ENCODE assay signal across 8 cellular contexts in the genomic region with DNA sequence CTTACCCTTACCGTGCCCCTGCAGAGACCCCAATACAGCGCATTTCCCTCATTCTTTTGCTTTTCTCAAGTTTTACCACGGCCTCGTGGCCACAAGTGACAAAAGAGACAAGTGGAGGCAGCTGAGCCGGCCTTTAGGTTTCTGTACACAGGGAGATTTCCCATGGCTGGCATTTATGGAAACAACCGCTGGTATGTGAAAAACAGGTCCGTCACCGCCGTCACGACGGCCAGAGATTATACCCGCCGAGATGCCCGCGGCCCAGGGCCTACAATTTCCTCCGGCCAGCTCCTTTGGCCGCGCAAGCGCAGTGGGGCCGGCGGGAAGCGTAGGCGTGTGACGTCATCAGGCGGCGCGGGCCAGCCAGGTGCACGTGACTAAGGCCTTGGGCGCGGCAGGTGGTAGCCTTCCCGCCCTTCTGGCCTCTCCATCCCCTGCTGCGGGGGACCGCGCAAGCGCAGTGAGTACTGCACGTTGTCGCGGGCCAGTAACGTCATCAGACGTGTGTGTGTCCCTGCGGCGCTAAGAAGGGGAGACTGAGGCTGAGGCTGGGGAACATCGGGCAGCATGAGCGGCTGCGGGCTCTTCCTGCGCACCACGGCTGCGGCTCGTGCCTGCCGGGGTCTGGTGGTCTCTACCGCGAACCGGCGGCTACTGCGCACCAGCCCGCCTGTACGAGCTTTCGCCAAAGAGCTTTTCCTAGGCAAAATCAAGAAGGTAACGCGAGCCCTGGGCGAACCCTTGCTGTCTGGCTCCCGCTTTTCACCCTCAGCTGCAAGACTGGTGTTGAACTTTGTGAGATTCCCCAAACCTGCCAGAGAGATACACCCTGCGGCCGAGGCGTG. TPM values are rescaled to one million over a fixed set of nuclear protein-coding genes. Genes with fewer than 3 reads are reported as not detected.
DNase-seq lines count a peak whose midpoint lies in the region; ATAC-seq and TF ChIP-seq lines count a peak whose summit lies in the region.

Gene ACAD9 (plus strand): TSS at position 496 of the 845 bp plus-strand sequence. CDS start 72 bp downstream, at position 568.

- H3K4me1 ChIP-seq in liver (ENCODE audit: control insufficient read depth in 4 of 4, insufficient read depth in 4 of 4, low read length in 3 of 4), result peaks cover 3 to 39% (median 28%) of the 10 kb centered on the region in 4 donors

- no peaks in the 10 kb centered on the region for H3K9me3 ChIP-seq in liver (ENCODE audit: control insufficient read depth in 4 of 4, low read length in 3 of 4)

- TF ChIP-seq CTCF in dorsolateral prefrontal cortex (IDR thresholded peaks at IDR 0.05 in 54 of 56, conservative IDR thresholded peaks at IDR 0.05 in 2 of 56; ENCODE audit: low read depth in 1 of 56, partially characterized antibody in 56 of 56) (peak in 40 of 56 donors; percentile 5 to 64 (median 26)), liver (IDR thresholded peaks at IDR 0.05; ENCODE audit: low read depth, low read length, missing input control) (no peak)

- peak within 1 kb of the TSS; percentile 95 for H3K27ac Mint-ChIP-seq in activated CD4-positive, alpha-beta memory T cell treated with anti-CD3 and anti-CD28 coated beads for 36 hours

- H3K27me3 Mint-ChIP-seq in activated CD4-positive, alpha-beta memory T cell treated with anti-CD3 and anti-CD28 coated beads for 36 hours, result no peaks in the 10 kb centered on the region

- peak within 1 kb of the TSS; percentile 84 to 95 for H3K9ac ChIP-seq in liver (ENCODE audit: low read depth in 1 of 2, low read length in 2 of 2)

- ATAC-seq in GM19438 (IDR thresholded peaks at IDR 0.05; ENCODE audit: low read depth, unreplicated experiment), result peak; percentile 89
- ATAC-seq in HG03575 (IDR thresholded peaks at IDR 0.05; ENCODE audit: extremely low read depth, insufficient number of reproducible peaks, low FRiP score, unreplicated experiment), result peak; percentile 42

- WGBS in liver, result under 1% methylated on average over 65 of the region's 65 CpGs

- H3K27me3 ChIP-seq in dorsolateral prefrontal cortex (no peaks in the 10 kb centered on the region), liver (ENCODE audit: control insufficient read depth in 4 of 4, insufficient read depth in 4 of 4, low read length in 3 of 4) (no peaks in the 10 kb centered on the region)

- peaks cover 61% of the 10 kb centered on the region for H3K4me1 Mint-ChIP-seq in activated CD4-positive, alpha-beta memory T cell treated with anti-CD3 and anti-CD28 coated beads for 36 hours (ENCODE audit: low read depth)

- intact Hi-C loops in activated CD4-positive, alpha-beta memory T cell treated with anti-CD3 and anti-CD28 coated beads for 36 hours (cut with micrococcal nuclease), result loop anchor here (1.0 to 5.0 kb wide), 8 partner anchors 44 to 303 kb away; partner anchors contain the start of genes CNBP and RPN1
- intact Hi-C loops in dorsolateral prefrontal cortex (cut with DNase I), result loop anchor here (1.0 to 5.0 kb wide), 5 partner anchors 82 to 262 kb away; partner anchors contain the start of gene RAB7A (in 1 of the 2)

- no peaks in the 10 kb centered on the region for H3K9me3 Mint-ChIP-seq in activated CD4-positive, alpha-beta memory T cell treated with anti-CD3 and anti-CD28 coated beads for 36 hours

- H3K36me3 ChIP-seq in liver (ENCODE audit: control insufficient read depth in 4 of 4, insufficient read depth in 3 of 4, low read depth in 1 of 4, low read length in 3 of 4), result peaks cover 0 to 13% (median 2%) of the 10 kb centered on the region in 4 donors

- DNase-seq in CD1c-positive myeloid dendritic cell (ENCODE audit: extremely low spot score) (peak; percentile 98), NCI-H82 treated with DMSO at 0.1 percent for 48 hours (lab: John Stamatoyannopoulos, UW; ENCODE audit: unreplicated experiment) (peak; percentile 95), dorsolateral prefrontal cortex (peak; percentile 94 to 99 (median 97))
- DNase-seq in activated CD4-positive, alpha-beta memory T cell treated with anti-CD3 and anti-CD28 coated beads for 36 hours, result peak; percentile 98
- DNase-seq in stimulated activated CD4-positive, alpha-beta T cell treated with anti-CD3 and anti-CD28 coated beads, Interleukin-4, amount 100 ng/mL, for 24 hours, result peak; percentile 97

- H3K4me3 ChIP-seq in dorsolateral prefrontal cortex (peak within 1 kb of the TSS; percentile 67 to 99 (median 85)), liver (ENCODE audit: low read depth in 1 of 3, low read length in 3 of 3) (peak within 1 kb of the TSS; percentile 82 to 96 (median 87))

- peak within 1 kb of the TSS; percentile 93 for H3K4me3 Mint-ChIP-seq in activated CD4-positive, alpha-beta memory T cell treated with anti-CD3 and anti-CD28 coated beads for 36 hours

- H3K27ac ChIP-seq in dorsolateral prefrontal cortex, result peak within 1 kb of the TSS; percentile 73 to 97 (median 92)
- H3K27ac ChIP-seq in liver (ENCODE audit: low read depth in 1 of 2, low read length in 2 of 2), result peak within 1 kb of the TSS; percentile 87 to 96

- POLR2A ChIA-PET in activated CD4-positive, alpha-beta memory T cell treated with anti-CD3 and anti-CD28 coated beads for 36 hours (lab: Charles Lee), result interaction anchor here (0.6 to 2.6 kb wide), 16 partner anchors 12 to 437 kb away, joined by 3 to 25 read pairs (median 4); partner anchors contain the start of gene RPN1

- TF ChIP-seq RAD21 in liver (IDR thresholded peaks at IDR 0.05), result peak in 1 of 2 donors; percentile 15

- CTCF ChIA-PET in activated CD4-positive, alpha-beta memory T cell treated with anti-CD3 and anti-CD28 coated beads for 36 hours (lab: Charles Lee), result interaction anchor here (0.7 to 6.6 kb wide), 15 partner anchors 9 to 359 kb away, joined by 3 to 60 read pairs (median 5); partner anchors contain the start of gene RAB7A

- peaks cover 19% of the 10 kb centered on the region for H3K36me3 Mint-ChIP-seq in activated CD4-positive, alpha-beta memory T cell treated with anti-CD3 and anti-CD28 coated beads for 36 hours

TF ChIP-seq in liver, 16 proteins besides CTCF, POLR2A, EP300 and RAD21 (continues in another document):
- TF ChIP-seq NR2F2 (IDR thresholded peaks at IDR 0.05), result peak; percentile 80
- TF ChIP-seq YY1 (IDR thresholded peaks at IDR 0.05), result peak; percentile 82
- peak in 1 of 2 donors; percentile 40 for TF ChIP-seq JUND (IDR thresholded peaks at IDR 0.05)
- TF ChIP-seq ZBTB33 (IDR thresholded peaks at IDR 0.05), result peak; percentile 75
- no peak for TF ChIP-seq FOXA1 (IDR thresholded peaks at IDR 0.05)
- peak; percentile 6 for TF ChIP-seq FOXA2 (IDR thresholded peaks at IDR 0.05)
- peak in 1 of 2 donors; percentile 70 for TF ChIP-seq GABPA (IDR thresholded peaks at IDR 0.05 in 1 of 2, conservative IDR thresholded peaks at IDR 0.05 in 1 of 2)
- no peak for TF ChIP-seq TAF1 (conservative IDR thresholded peaks at IDR 0.05)
- TF ChIP-seq HNF4A (conservative IDR thresholded peaks at IDR 0.05), result peak; percentile 40 to 61
- TF ChIP-seq EGR1 (IDR thresholded peaks at IDR 0.05; ENCODE audit: low read depth in 2 of 2), result peak; percentile 98 to 100
- peak; percentile 46 to 51 for TF ChIP-seq RXRA (IDR thresholded peaks at IDR 0.05)
- TF ChIP-seq SP1 (IDR thresholded peaks at IDR 0.05), result peak; percentile 62
- no peak for TF ChIP-seq HNF4G (IDR thresholded peaks at IDR 0.05)
- TF ChIP-seq, protein P1, sequence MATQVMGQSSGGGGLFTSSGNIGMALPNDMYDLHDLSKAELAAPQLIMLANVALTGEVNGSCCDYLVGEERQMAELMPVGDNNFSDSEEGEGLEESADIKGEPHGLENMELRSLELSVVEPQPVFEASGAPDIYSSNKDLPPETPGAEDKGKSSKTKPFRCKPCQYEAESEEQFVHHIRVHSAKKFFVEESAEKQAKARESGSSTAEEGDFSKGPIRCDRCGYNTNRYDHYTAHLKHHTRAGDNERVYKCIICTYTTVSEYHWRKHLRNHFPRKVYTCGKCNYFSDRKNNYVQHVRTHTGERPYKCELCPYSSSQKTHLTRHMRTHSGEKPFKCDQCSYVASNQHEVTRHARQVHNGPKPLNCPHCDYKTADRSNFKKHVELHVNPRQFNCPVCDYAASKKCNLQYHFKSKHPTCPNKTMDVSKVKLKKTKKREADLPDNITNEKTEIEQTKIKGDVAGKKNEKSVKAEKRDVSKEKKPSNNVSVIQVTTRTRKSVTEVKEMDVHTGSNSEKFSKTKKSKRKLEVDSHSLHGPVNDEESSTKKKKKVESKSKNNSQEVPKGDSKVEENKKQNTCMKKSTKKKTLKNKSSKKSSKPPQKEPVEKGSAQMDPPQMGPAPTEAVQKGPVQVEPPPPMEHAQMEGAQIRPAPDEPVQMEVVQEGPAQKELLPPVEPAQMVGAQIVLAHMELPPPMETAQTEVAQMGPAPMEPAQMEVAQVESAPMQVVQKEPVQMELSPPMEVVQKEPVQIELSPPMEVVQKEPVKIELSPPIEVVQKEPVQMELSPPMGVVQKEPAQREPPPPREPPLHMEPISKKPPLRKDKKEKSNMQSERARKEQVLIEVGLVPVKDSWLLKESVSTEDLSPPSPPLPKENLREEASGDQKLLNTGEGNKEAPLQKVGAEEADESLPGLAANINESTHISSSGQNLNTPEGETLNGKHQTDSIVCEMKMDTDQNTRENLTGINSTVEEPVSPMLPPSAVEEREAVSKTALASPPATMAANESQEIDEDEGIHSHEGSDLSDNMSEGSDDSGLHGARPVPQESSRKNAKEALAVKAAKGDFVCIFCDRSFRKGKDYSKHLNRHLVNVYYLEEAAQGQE (IDR thresholded peaks at IDR 0.05), result peak; percentile 76
- TF ChIP-seq ATF3 (IDR thresholded peaks at IDR 0.05), result no peak

RNA-seq across cellular contexts. Expression of gene ACAD9, which starts in this region (rescaled TPM):
- total RNA-seq in activated CD4-positive, alpha-beta memory T cell treated with anti-CD3 and anti-CD28 coated beads for 36 hours, result 10 to 100 TPM; 45.3 to 45.5 TPM
- total RNA-seq in dorsolateral prefrontal cortex (10 to 100 TPM; 36.3 to 64.1 (median 51.0) TPM), liver (10 to 100 TPM; 29.0 to 35.8 TPM)
- polyA plus RNA-seq in liver, result 10 to 100 TPM; 18.3 to 25.3 TPM

Comparison
In these comparisons a context has a peak if more than half of its experiments do, and no peak if none do; other contexts are left out.
1. Peak in every context shown above with its lines: DNase-seq, ATAC-seq, H3K4me3 ChIP-seq and H3K27ac ChIP-seq.